ENCODE assay signal across 20 cellular contexts in genomic region chr7:140684066-140684950, GRCh38. TPM values are rescaled to one million over a fixed set of nuclear protein-coding genes. Genes with fewer than 3 reads are reported as not detected.
A peak's percentile ranks its signal among the peaks of the same experiment; 100 is the strongest.
DNase-seq lines count a peak whose midpoint lies in the region; ATAC-seq lines count a peak whose summit lies in the region.
"Had no signal": no experiment of that assay in that cellular context is flagged by ENCODE, and none has a peak within 500 bp of the region (broad histone marks: within the 10 kb centered on the region; RNA-seq: fewer than 3 reads in every experiment).

No MANE protein-coding gene starts in this region.

- H3K4me3 Mint-ChIP-seq in activated CD4-positive, alpha-beta T cell treated with anti-CD3 and anti-CD28 coated beads, Interleukin-2, amount 10 ng/mL, durations not matched to agents 7 days and 5 days: no peak overlapping the region
- no peak overlapping the region for H3K4me3 Mint-ChIP-seq in activated CD4-positive, alpha-beta T cell treated with anti-CD3 and anti-CD28 coated beads for 36 hours
- H3K4me3 Mint-ChIP-seq: CD4-positive, alpha-beta T cell; stimulated activated memory B cell treated with anti-CD40 and anti-IgM and Interleukin-4, amounts not matched to agents 10 μg/mL and 1 μg/mL and 100 μg/mL, for 72 hours had no signal

- no peaks in the 10 kb centered on the region for H3K4me1 Mint-ChIP-seq in activated CD4-positive, alpha-beta T cell treated with anti-CD3 and anti-CD28 coated beads, Interleukin-2, amount 10 ng/mL, durations not matched to agents 7 days and 5 days
- no peaks in the 10 kb centered on the region for H3K4me1 Mint-ChIP-seq in activated CD4-positive, alpha-beta T cell treated with anti-CD3 and anti-CD28 coated beads for 36 hours

- CTCF ChIA-PET in activated CD4-positive, alpha-beta T cell treated with anti-CD3 and anti-CD28 coated beads, Interleukin-2, amount 10 ng/mL, durations not matched to agents 7 days and 5 days (lab: Charles Lee): interaction anchor here (0.6 to 1.8 kb wide), 2 partner anchors 10 to 42 kb away, joined by 3 to 5 read pairs; no protein-coding TSS in a partner anchor
- CTCF ChIA-PET in activated CD4-positive, alpha-beta T cell treated with anti-CD3 and anti-CD28 coated beads for 36 hours (lab: Charles Lee): interaction anchor here (0.5 to 1.3 kb wide), 2 partner anchors 10 to 250 kb away, joined by 3 to 5 read pairs; no protein-coding TSS in a partner anchor

- H3K36me3 Mint-ChIP-seq in activated CD4-positive, alpha-beta T cell treated with anti-CD3 and anti-CD28 coated beads, Interleukin-2, amount 10 ng/mL, durations not matched to agents 7 days and 5 days (ENCODE audit: low read depth): peaks cover 37% of the 10 kb centered on the region
- H3K36me3 Mint-ChIP-seq in activated CD4-positive, alpha-beta T cell treated with anti-CD3 and anti-CD28 coated beads for 36 hours (ENCODE audit: low read depth): peaks cover 34% of the 10 kb centered on the region

- H3K27me3 Mint-ChIP-seq in activated CD4-positive, alpha-beta T cell treated with anti-CD3 and anti-CD28 coated beads, Interleukin-2, amount 10 ng/mL, durations not matched to agents 7 days and 5 days: no peaks in the 10 kb centered on the region
- no peaks in the 10 kb centered on the region for H3K27me3 Mint-ChIP-seq in activated CD4-positive, alpha-beta T cell treated with anti-CD3 and anti-CD28 coated beads for 36 hours
- H3K27me3 Mint-ChIP-seq: CD4-positive, alpha-beta T cell; stimulated activated memory B cell treated with anti-CD40 and anti-IgM and Interleukin-4, amounts not matched to agents 10 μg/mL and 1 μg/mL and 100 μg/mL, for 72 hours had no signal

- peak overlapping the region; percentile 22 for H3K27ac Mint-ChIP-seq in activated CD4-positive, alpha-beta T cell treated with anti-CD3 and anti-CD28 coated beads, Interleukin-2, amount 10 ng/mL, durations not matched to agents 7 days and 5 days
- no peak overlapping the region for H3K27ac Mint-ChIP-seq in activated CD4-positive, alpha-beta T cell treated with anti-CD3 and anti-CD28 coated beads for 36 hours
- H3K27ac Mint-ChIP-seq: CD4-positive, alpha-beta T cell; stimulated activated memory B cell treated with anti-CD40 and anti-IgM and Interleukin-4, amounts not matched to agents 10 μg/mL and 1 μg/mL and 100 μg/mL, for 72 hours had no signal

- peak overlapping the region; percentile 74 for H3K27ac ChIP-seq in caudate nucleus (ENCODE audit: low read depth, low read length)
- peak overlapping the region; percentile 77 for H3K27ac ChIP-seq in substantia nigra (ENCODE audit: low read depth, low read length, poor library complexity, severe bottlenecking)
- H3K27ac ChIP-seq: 22Rv1, gastroesophageal sphincter, GM23248 had no signal

- DNase-seq in activated CD4-positive, alpha-beta T cell treated with anti-CD3 and anti-CD28 coated beads, Interleukin-2, amount 10 ng/mL, durations not matched to agents 7 days and 5 days: no peak
- DNase-seq in activated CD4-positive, alpha-beta T cell treated with anti-CD3 and anti-CD28 coated beads for 36 hours: no peak
- DNase-seq in caudate nucleus (lab: John Stamatoyannopoulos, UW): no peak
- DNase-seq in mesenteric fat pad (ENCODE audit: low spot score): peak; percentile 30
- no peak for DNase-seq in substantia nigra (lab: John Stamatoyannopoulos, UW)
- DNase-seq in dedifferentiated amniotic fluid mesenchymal stem cell (ENCODE audit: extremely low spot score): no peak
- no peak for DNase-seq in GM19240 (ENCODE audit: insufficient read length, low spot score)
- no peak for DNase-seq in MV-4-11 (lab: John Stamatoyannopoulos, UW)
- DNase-seq: activated CD4-positive, alpha-beta T cell treated with anti-CD3 and anti-CD28 coated beads, Interleukin-2, amount 50 U/mL, for 1 hour; CD4-positive, alpha-beta T cell; DMS 273 treated with DMSO at 0.1 percent for 48 hours; GM23248; KBM-7; MM.1S; NCI-H1417 treated with DMSO at 0.1 percent for 48 hours; NCI-H446; WERI-Rb-1 had no signal

- POLR2A ChIA-PET in activated CD4-positive, alpha-beta T cell treated with anti-CD3 and anti-CD28 coated beads, Interleukin-2, amount 10 ng/mL, durations not matched to agents 7 days and 5 days (lab: Charles Lee): no interaction called here
- POLR2A ChIA-PET in activated CD4-positive, alpha-beta T cell treated with anti-CD3 and anti-CD28 coated beads for 36 hours (lab: Charles Lee): interaction anchor here (0.6 to 0.7 kb wide), 2 partner anchors 13 to 42 kb away, joined by 3 read pairs; no protein-coding TSS in a partner anchor

- ATAC-seq in activated CD4-positive, alpha-beta T cell treated with anti-CD3 and anti-CD28 coated beads for 36 hours: no peak
- ATAC-seq: gastroesophageal sphincter; stimulated activated memory B cell treated with anti-CD40 and anti-IgM and Interleukin-4, amounts not matched to agents 10 μg/mL and 1 μg/mL and 100 μg/mL, for 72 hours had no signal

- intact Hi-C loops in activated CD4-positive, alpha-beta T cell treated with anti-CD3 and anti-CD28 coated beads for 36 hours (cut with DNase I, micrococcal nuclease): no loop called here

- no peaks in the 10 kb centered on the region for H3K9me3 Mint-ChIP-seq in activated CD4-positive, alpha-beta T cell treated with anti-CD3 and anti-CD28 coated beads, Interleukin-2, amount 10 ng/mL, durations not matched to agents 7 days and 5 days
- H3K9me3 Mint-ChIP-seq in activated CD4-positive, alpha-beta T cell treated with anti-CD3 and anti-CD28 coated beads for 36 hours (ENCODE audit: low read depth): no peaks in the 10 kb centered on the region
- H3K9me3 Mint-ChIP-seq: CD4-positive, alpha-beta T cell; stimulated activated memory B cell treated with anti-CD40 and anti-IgM and Interleukin-4, amounts not matched to agents 10 μg/mL and 1 μg/mL and 100 μg/mL, for 72 hours had no signal

RNA-seq across cellular contexts. Expression of gene ADCK2, which starts 11.6 kb away (rescaled TPM):
- 10 to 100 TPM; 19.7 to 25.8 TPM for total RNA-seq in activated CD4-positive, alpha-beta T cell treated with anti-CD3 and anti-CD28 coated beads, Interleukin-2, amount 10 ng/mL, durations not matched to agents 7 days and 5 days
- total RNA-seq in activated CD4-positive, alpha-beta T cell treated with anti-CD3 and anti-CD28 coated beads for 36 hours: 10 to 100 TPM; 16.5 to 25.7 TPM
- total RNA-seq in mesenteric fat pad: 13.3 TPM

RNA-seq across cellular contexts. Expression of gene NDUFB2, which starts 12.2 kb away (rescaled TPM):
- 100 to 1,000 TPM; 161 to 201 TPM for total RNA-seq in activated CD4-positive, alpha-beta T cell treated with anti-CD3 and anti-CD28 coated beads, Interleukin-2, amount 10 ng/mL, durations not matched to agents 7 days and 5 days
- total RNA-seq in activated CD4-positive, alpha-beta T cell treated with anti-CD3 and anti-CD28 coated beads for 36 hours: 100 to 1,000 TPM in 1 of 2 experiments, 10 to 100 TPM in 1; 83.8 to 162 TPM
- 202 TPM for total RNA-seq in mesenteric fat pad

RNA-seq across cellular contexts. Expression of gene DENND2A, which starts 43.7 kb away (rescaled TPM):
- total RNA-seq in activated CD4-positive, alpha-beta T cell treated with anti-CD3 and anti-CD28 coated beads, Interleukin-2, amount 10 ng/mL, durations not matched to agents 7 days and 5 days: not detected
- total RNA-seq in activated CD4-positive, alpha-beta T cell treated with anti-CD3 and anti-CD28 coated beads for 36 hours: not detected
- 24.6 TPM for total RNA-seq in mesenteric fat pad
- total RNA-seq: CD4-positive, alpha-beta T cell had no signal

Comparison
In these comparisons a context has a peak if more than half of its experiments do, and no peak if none do; other contexts are left out.
1. RNA of gene DENND2A, which starts 43.7 kb away (total RNA-seq): 24.6 TPM in mesenteric fat pad (single experiment); not detected in activated CD4-positive, alpha-beta T cell treated with anti-CD3 and anti-CD28 coated beads, Interleukin-2, amount 10 ng/mL, durations not matched to agents 7 days and 5 days and not detected in activated CD4-positive, alpha-beta T cell treated with anti-CD3 and anti-CD28 coated beads for 36 hours; every median in the first group is over 10 times any median in the second.